Comparison of ENCODE assay signal across 1 cellular context in genomic region chr10:102645741-102646609, GRCh38.
TF ChIP-seq lines count a peak whose summit lies in the region.

No MANE protein-coding gene starts in this region.

TF ChIP-seq in HEK293, 187 proteins besides CTCF, POLR2A, EP300 and RAD21 (continued from another document):
- TF ChIP-seq ZNF26 (tag by site-specific recombination; IDR thresholded peaks at IDR 0.05) (no peak), ZNF571 (tag by site-specific recombination; IDR thresholded peaks at IDR 0.05) (no peak), ZNF521 (tag by site-specific recombination; IDR thresholded peaks at IDR 0.05) (no peak), ZNF610 (tag by site-specific recombination; IDR thresholded peaks at IDR 0.05; ENCODE audit: borderline replicate concordance) (no peak), ZNF704 (tag by site-specific recombination; IDR thresholded peaks at IDR 0.05) (no peak), ATF2 (tag by site-specific recombination; IDR thresholded peaks at IDR 0.05; ENCODE audit: low read depth) (0 out of 2 replicates have a peak, but pooled peaks have one; percentile 15), BCL6B (tag by site-specific recombination; IDR thresholded peaks at IDR 0.05) (no peak), ZNF529 (tag by site-specific recombination; IDR thresholded peaks at IDR 0.05; ENCODE audit: insufficient replicate concordance) (no peak), ZNF202 (tag by site-specific recombination; IDR thresholded peaks at IDR 0.05; ENCODE audit: borderline replicate concordance) (no peak), ZNF629 (tag by site-specific recombination; IDR thresholded peaks at IDR 0.05) (peak; percentile 66), ZNF837 (tag by site-specific recombination; IDR thresholded peaks at IDR 0.05) (no peak), KLF1 (tag by site-specific recombination; IDR thresholded peaks at IDR 0.05) (peak; percentile 98), ZNF560 (tag by site-specific recombination; IDR thresholded peaks at IDR 0.05; ENCODE audit: borderline replicate concordance) (no peak), ZNF175 (tag by site-specific recombination; IDR thresholded peaks at IDR 0.05) (no peak), ZNF133 (tag by site-specific recombination; IDR thresholded peaks at IDR 0.05) (no peak), ZFP37 (tag by site-specific recombination; IDR thresholded peaks at IDR 0.05) (0 out of 2 replicates have a peak, but pooled peaks have one; percentile 59), ZNF585B (tag by site-specific recombination; IDR thresholded peaks at IDR 0.05) (no peak)
